In genomic region chr6:160302431-160303082, GRCh38 we compare ENCODE assay signal across 1 cellular context.
TF ChIP-seq lines count a peak whose summit lies in the region.

No MANE protein-coding gene starts in this region.

TF ChIP-seq in HEK293, 187 proteins besides CTCF, POLR2A, EP300 and RAD21:
- TF ChIP-seq SETDB1 (IDR thresholded peaks at IDR 0.05; ENCODE audit: insufficient read length, low read length), result peak; percentile 38
